Comparison of ENCODE assay signal across 8 cellular contexts in the genomic region with DNA sequence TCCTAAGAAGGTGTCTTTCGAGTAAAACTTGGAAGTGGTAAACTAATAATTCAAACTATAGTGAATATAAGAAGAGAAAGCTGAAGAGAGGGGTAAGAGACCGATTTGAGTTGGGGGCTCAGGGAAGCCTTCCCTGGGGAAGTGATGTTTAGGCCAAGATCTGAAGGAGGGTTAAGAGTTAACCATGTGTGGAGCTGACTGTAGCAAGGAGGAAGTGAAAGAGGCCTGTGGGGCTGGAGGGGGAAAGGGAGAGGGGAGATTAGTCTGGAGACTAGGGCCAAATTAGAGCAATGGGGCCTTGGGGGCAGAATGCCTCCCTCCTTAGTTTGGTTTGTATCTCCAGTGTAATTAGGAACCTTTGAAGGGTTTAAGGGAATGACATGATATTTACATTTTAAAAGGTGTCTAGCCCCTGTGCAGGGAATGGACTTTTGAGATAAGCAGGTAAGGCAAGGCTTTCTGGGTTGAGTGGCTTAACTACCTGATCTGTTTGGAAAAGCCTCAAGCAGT. TPM values are rescaled to one million over a fixed set of nuclear protein-coding genes. Genes with fewer than 3 reads are reported as not detected.
DNase-seq lines count a peak whose midpoint lies in the region; ATAC-seq and TF ChIP-seq lines count a peak whose summit lies in the region.

No MANE protein-coding gene starts in this region.

- no peaks in the 10 kb centered on the region for H3K9me3 ChIP-seq in T-helper 17 cell (ENCODE audit: control insufficient read depth, low read length, poor library complexity, severe bottlenecking)

- H3K27me3 Mint-ChIP-seq in T-helper 17 cell, result no peaks in the 10 kb centered on the region

- H3K4me3 Mint-ChIP-seq in T-helper 17 cell, result peak overlapping the region; percentile 90

- H3K36me3 Mint-ChIP-seq in T-helper 17 cell (ENCODE audit: low read depth), result peaks cover 2% of the 10 kb centered on the region

- TF ChIP-seq CTCF in GM13976 (IDR thresholded peaks at IDR 0.05; ENCODE audit: borderline replicate concordance, control extremely low read depth, extremely low read depth, insufficient read depth, missing control alignments), result no peak

- DNase-seq in GM13976 (ENCODE audit: low spot score) (peak; percentile 50), T-helper 17 cell (no peak), left kidney (ENCODE audit: low read depth, low spot score) (peak; percentile 22), NCI-H1694 treated with DMSO at 0.1 percent for 48 hours (lab: John Stamatoyannopoulos, UW) (no peak), NCI-H1694 (lab: John Stamatoyannopoulos, UW) (no peak)

- peak overlapping the region; percentile 93 for H3K27ac Mint-ChIP-seq in T-helper 17 cell

- peaks cover 52% of the 10 kb centered on the region for H3K4me1 Mint-ChIP-seq in T-helper 17 cell

- in situ Hi-C loops in GM13976 (cut with MboI; ENCODE audit: low sequenced_read_pairs, unreplicated experiment), result no loop called here

- ATAC-seq in HG02763 (IDR thresholded peaks at IDR 0.05; ENCODE audit: unreplicated experiment) (peak; percentile 22), T-helper 17 cell (no peak), GM18867 (IDR thresholded peaks at IDR 0.05; ENCODE audit: unreplicated experiment) (no peak), GM18517 (IDR thresholded peaks at IDR 0.05; ENCODE audit: unreplicated experiment) (no peak)

RNA-seq across cellular contexts. Expression of gene ZNF592, which starts 2.2 kb away (rescaled TPM):
- 10 to 100 TPM; 33.8 to 36.5 TPM for total RNA-seq in T-helper 17 cell

RNA-seq across cellular contexts. Expression of gene SEC11A, which starts 34.7 kb away (rescaled TPM):
- 10 to 100 TPM; 53.1 to 67.7 TPM for total RNA-seq in T-helper 17 cell

Comparison
In these comparisons a context has a peak if more than half of its experiments do, and no peak if none do; other contexts are left out.
1. DNase-seq: peak in GM13976 (single experiment) and left kidney (single experiment); none in T-helper 17 cell (0 of 3), NCI-H1694 treated with DMSO at 0.1 percent for 48 hours (single experiment) and NCI-H1694 (single experiment).